In the genomic region with DNA sequence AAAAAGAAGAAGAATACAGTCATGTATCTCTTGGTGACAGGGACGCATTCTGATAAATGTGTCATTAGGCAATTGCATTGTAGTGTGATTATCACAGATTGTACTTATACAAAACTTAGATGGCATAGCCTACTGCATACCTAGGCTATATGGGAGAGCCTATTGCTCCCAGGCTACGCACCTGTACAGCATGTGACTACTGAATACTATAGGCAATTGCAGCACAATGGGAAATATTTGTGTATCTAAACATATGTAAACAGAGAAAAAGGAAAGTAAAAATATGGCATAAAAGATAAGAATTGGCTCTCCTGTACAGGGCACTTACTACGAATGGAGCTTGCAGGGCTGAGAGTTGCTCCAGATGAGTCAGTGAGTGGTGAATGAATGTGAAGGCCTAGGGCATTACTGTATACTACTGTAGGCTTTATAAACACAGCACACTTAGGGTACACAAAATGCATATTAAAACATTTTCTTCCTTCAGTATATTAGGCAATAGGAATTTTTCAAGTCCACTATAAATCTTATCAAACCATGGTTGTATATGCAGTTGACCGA, we compare ENCODE assay signal across 9 cellular contexts. TPM values are rescaled to one million over a fixed set of nuclear protein-coding genes. Genes with fewer than 3 reads are reported as not detected.
DNase-seq lines count a peak whose midpoint lies in the region; TF ChIP-seq lines count a peak whose summit lies in the region.
"Had no signal": no experiment of that assay in that cellular context is flagged by ENCODE, and none has a peak within 500 bp of the region (broad histone marks: within the 10 kb centered on the region; RNA-seq: fewer than 3 reads in every experiment).

No MANE protein-coding gene starts in this region.

- TF ChIP-seq CTCF in DOHH2 (IDR thresholded peaks at IDR 0.05; ENCODE audit: low read depth, low read length, poor library complexity, severe bottlenecking) (no peak), OCI-LY7 (conservative IDR thresholded peaks at IDR 0.05; ENCODE audit: low read length) (no peak), choroid plexus epithelial cell (conservative IDR thresholded peaks at IDR 0.05; ENCODE audit: low read depth, low read length) (no peak), osteocyte (IDR thresholded peaks at IDR 0.05) (no peak)

- BruUV-seq in OCI-LY7 (replicated peaks; lab: Mats Ljungman, UMichigan) = no TSS peak

- peaks cover 27% of the 10 kb centered on the region for H3F3A ChIP-seq in DOHH2 (ENCODE audit: control insufficient read depth, insufficient read depth)

- peak overlapping the region; percentile 54 for H3K4me3 ChIP-seq in DOHH2 (ENCODE audit: low read length)
- no peak overlapping the region for H3K4me3 ChIP-seq in OCI-LY7 (ENCODE audit: low read depth, low read length, poor library complexity, severe bottlenecking)
- no peak overlapping the region for H3K4me3 ChIP-seq in choroid plexus epithelial cell (ENCODE audit: low read depth, low read length)
- H3K4me3 ChIP-seq: neural progenitor cell had no signal

- H3K36me3 Mint-ChIP-seq in osteocyte (ENCODE audit: unreplicated experiment) = peaks cover 46% of the 10 kb centered on the region
- H3K36me3 Mint-ChIP-seq: neural progenitor cell had no signal

- POLR2A ChIA-PET in OCI-LY7 (lab: Charles Lee) = interaction anchor here (1.9 kb wide), 1 partner anchor 12 kb away, joined by 4 read pairs; no protein-coding TSS in a partner anchor

- intact Hi-C loops in OCI-LY7 (cut with micrococcal nuclease; ENCODE audit: unreplicated experiment) = no loop called here

- peaks cover 55% of the 10 kb centered on the region for H3K4me1 ChIP-seq in DOHH2 (ENCODE audit: control insufficient read depth, low read length)
- H3K4me1 ChIP-seq in OCI-LY7 (ENCODE audit: insufficient read depth, low read length, poor library complexity, severe bottlenecking) = peaks cover 27% of the 10 kb centered on the region
- H3K4me1 ChIP-seq: neural progenitor cell had no signal

- H3K79me2 ChIP-seq in DOHH2 (ENCODE audit: control insufficient read depth, low read length) (peaks cover 16% of the 10 kb centered on the region), OCI-LY7 (ENCODE audit: insufficient read depth, low read depth, low read length) (peaks cover 11% of the 10 kb centered on the region; the same call in 1 of the 2 replicates)

- peaks cover 25% of the 10 kb centered on the region for H3K9me3 ChIP-seq in DOHH2 (ENCODE audit: control insufficient read depth, insufficient read depth, low read length)
- peaks cover 47% of the 10 kb centered on the region for H3K9me3 ChIP-seq in OCI-LY7 (ENCODE audit: low read length)

- peaks cover 77% of the 10 kb centered on the region for H3K36me3 ChIP-seq in DOHH2 (ENCODE audit: control insufficient read depth, low read length)
- H3K36me3 ChIP-seq in OCI-LY7 (ENCODE audit: insufficient read depth, low read length) = peaks cover 94% of the 10 kb centered on the region
- H3K36me3 ChIP-seq: neural progenitor cell had no signal

- CTCF ChIA-PET in OCI-LY7 (lab: Charles Lee; ENCODE audit: unreplicated experiment) = no interaction called here

- H3K9me3 Mint-ChIP-seq in osteocyte (ENCODE audit: unreplicated experiment) = peaks cover 3% of the 10 kb centered on the region

- no peak overlapping the region for H2AFZ ChIP-seq in OCI-LY7 (ENCODE audit: low read length)
- H2AFZ ChIP-seq: neural progenitor cell had no signal

- peaks cover 24% of the 10 kb centered on the region for H3K4me1 Mint-ChIP-seq in osteocyte (ENCODE audit: unreplicated experiment)
- H3K4me1 Mint-ChIP-seq: neural progenitor cell had no signal

- peak overlapping the region; percentile 68 for H3K27ac Mint-ChIP-seq in osteocyte (ENCODE audit: unreplicated experiment)
- H3K27ac Mint-ChIP-seq: neural progenitor cell had no signal

- DNase-seq in OCI-LY7 (ENCODE audit: low spot score) (no peak), choroid plexus epithelial cell (ENCODE audit: low read depth) (peak; percentile 49), osteocyte (ENCODE audit: extremely low spot score, unreplicated experiment) (no peak), H4 (ENCODE audit: low spot score) (no peak)
- no peak for DNase-seq in central memory CD4-positive, alpha-beta T cell
- no peak for DNase-seq in activated CD8-positive, alpha-beta memory T cell treated with anti-CD3 and anti-CD28 coated beads, Interleukin-2, amount 50 U/mL, for 4 hours
- DNase-seq: DMS53 had no signal

- no peaks in the 10 kb centered on the region for H4K20me1 ChIP-seq in DOHH2 (ENCODE audit: control insufficient read depth, insufficient read depth, low read depth, low read length)
- H4K20me1 ChIP-seq in OCI-LY7 (ENCODE audit: insufficient read depth, low read length) = no peaks in the 10 kb centered on the region

- H3K9me2 ChIP-seq in DOHH2 (replicated peaks; ENCODE audit: control insufficient read depth, low read length) = no peaks in the 10 kb centered on the region
- no peaks in the 10 kb centered on the region for H3K9me2 ChIP-seq in OCI-LY7 (ENCODE audit: insufficient read depth, low read length)

- H3K27ac ChIP-seq in DOHH2 (ENCODE audit: low read depth, low read length) = peak overlapping the region; percentile 97
- peak overlapping the region; percentile 90 for H3K27ac ChIP-seq in OCI-LY7 (ENCODE audit: low read depth, low read length, poor library complexity, severe bottlenecking)
- H3K27ac ChIP-seq: neural progenitor cell had no signal

- H3K4me3 Mint-ChIP-seq in osteocyte (ENCODE audit: unreplicated experiment) = no peak overlapping the region
- H3K4me3 Mint-ChIP-seq: neural progenitor cell had no signal

- no peaks in the 10 kb centered on the region for H3K27me3 Mint-ChIP-seq in osteocyte (ENCODE audit: unreplicated experiment)

- H3K4me2 ChIP-seq in DOHH2 (ENCODE audit: low read length) = peak overlapping the region; percentile 69
- H3K4me2 ChIP-seq in OCI-LY7 (ENCODE audit: low read length) = peak overlapping the region; percentile 51
- H3K4me2 ChIP-seq: neural progenitor cell had no signal

- H3K27me3 ChIP-seq in DOHH2 (ENCODE audit: control insufficient read depth, low read length) = no peaks in the 10 kb centered on the region
- H3K27me3 ChIP-seq: neural progenitor cell had no signal

RNA-seq across cellular contexts. Expression of gene APOL6, which starts 13.2 kb away (rescaled TPM):
- total RNA-seq in OCI-LY7 (2014; rRNA removed; shearing (Covaris generic)) = 27.8 and 28.8 TPM in 2 replicates
- total RNA-seq in OCI-LY7 (2022) (22.0 and 22.1 TPM in 2 replicates), osteocyte (11.8 and 14.3 TPM in 2 replicates)
- total RNA-seq in H4 (2014; rRNA removed; shearing (Covaris generic)) = 13.6 and 14.9 TPM in 2 replicates

RNA-seq across cellular contexts. Expression of gene MB, which starts 44.3 kb away (rescaled TPM):
- total RNA-seq in OCI-LY7 (2014; rRNA removed; shearing (Covaris generic)) = not detected in 2 replicates
- total RNA-seq in OCI-LY7 (2022) = not detected in 2 replicates
- total RNA-seq in osteocyte = not detected in 2 replicates
- total RNA-seq in H4 (2014; rRNA removed; shearing (Covaris generic)) = not detected in 2 replicates

RNA-seq across cellular contexts. Expression of gene APOL5, which starts 56.2 kb away (rescaled TPM):
- 1.8 and 3.9 TPM in 2 replicates for total RNA-seq in OCI-LY7 (2014; rRNA removed; shearing (Covaris generic))
- total RNA-seq in OCI-LY7 (2022) (0.67 and 1.2 TPM in 2 replicates), osteocyte (not detected in 2 replicates)
- not detected in 2 replicates for total RNA-seq in H4 (2014; rRNA removed; shearing (Covaris generic))
